Comparison of ENCODE assay signal across 9 cellular contexts in the genomic region with DNA sequence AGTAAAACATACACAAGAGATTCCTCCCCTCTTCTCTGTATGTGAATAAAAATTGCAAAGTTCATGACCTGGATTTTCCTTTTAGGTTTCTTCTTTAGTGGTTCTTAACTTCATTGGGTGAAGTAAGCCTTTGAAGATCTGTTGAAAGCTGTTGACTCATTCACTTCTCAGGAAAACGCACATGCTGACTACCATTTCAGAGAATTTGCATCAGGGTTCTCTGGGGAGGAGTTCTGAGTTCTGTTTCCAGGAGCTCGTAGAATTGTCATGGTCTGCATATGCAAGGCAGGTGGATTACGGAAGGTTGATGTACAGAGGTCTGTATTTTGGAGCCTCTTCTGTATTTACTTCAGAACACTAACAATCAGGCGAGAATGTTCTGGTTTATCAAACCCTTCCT. TPM values are rescaled to one million over a fixed set of nuclear protein-coding genes. Genes with fewer than 3 reads are reported as not detected.
DNase-seq lines count a peak whose midpoint lies in the region; ATAC-seq and TF ChIP-seq lines count a peak whose summit lies in the region.
"Had no signal": no experiment of that assay in that cellular context is flagged by ENCODE, and none has a peak within 500 bp of the region (broad histone marks: within the 10 kb centered on the region; RNA-seq: fewer than 3 reads in every experiment).

No MANE protein-coding gene starts in this region.

- H3K4me1 ChIP-seq in GM23248 (ENCODE audit: insufficient read depth) (peaks cover 18% of the 10 kb centered on the region), lower lobe of right lung (peaks cover 16% of the 10 kb centered on the region)

- TF ChIP-seq CTCF in foreskin fibroblast (IDR thresholded peaks at IDR 0.05; ENCODE audit: low read depth, low read length) (no peak), lower lobe of right lung (IDR thresholded peaks at IDR 0.05) (no peak)

- H3K27me3 ChIP-seq in GM23248 (replicated peaks; ENCODE audit: insufficient read depth): peaks cover 30% of the 10 kb centered on the region
- H3K27me3 ChIP-seq in lower lobe of right lung (ENCODE audit: low read depth): peaks cover 28% of the 10 kb centered on the region

- H3K36me3 ChIP-seq in GM23248 (ENCODE audit: low read depth) (no peaks in the 10 kb centered on the region), lower lobe of right lung (no peaks in the 10 kb centered on the region)
- H3K36me3 ChIP-seq: sigmoid colon had no signal

- no peak for ATAC-seq in lower lobe of right lung

- H3K4me3 ChIP-seq in GM23248: no peak overlapping the region
- no peak overlapping the region for H3K4me3 ChIP-seq in foreskin fibroblast (ENCODE audit: low read depth in 1 of 2, low read length in 2 of 2)
- no peak overlapping the region for H3K4me3 ChIP-seq in lower lobe of right lung
- H3K4me3 ChIP-seq: sigmoid colon had no signal

- H3F3A ChIP-seq in GM23248 (ENCODE audit: insufficient read depth): peaks cover 16% of the 10 kb centered on the region

- DNase-seq in A172 (ENCODE audit: low spot score): peak; percentile 25
- DNase-seq in GM23248: peak; percentile 86
- DNase-seq in activated CD4-positive, alpha-beta T cell treated with anti-CD3 and anti-CD28 coated beads for 48 hours: peak; percentile 66
- DNase-seq in foreskin fibroblast: peak; percentile 69 to 86
- DNase-seq in NCI-H2196 (lab: John Stamatoyannopoulos, UW; ENCODE audit: unreplicated experiment): no peak
- DNase-seq in NOMO-1 treated with DMSO at 0.1 percent for 48 hours (lab: John Stamatoyannopoulos, UW; ENCODE audit: unreplicated experiment): no peak
- no peak for DNase-seq in NCI-H2081 (lab: John Stamatoyannopoulos, UW)
- no peak for DNase-seq in lower lobe of right lung
- DNase-seq: sigmoid colon had no signal

- 50 to 51% methylated on average over 4 of the region's 4 CpGs for WGBS in GM23248 (ENCODE audit: low coverage in 1 of 2, low lambda C conversion rate in 2 of 2, missing lambda C conversion rate in 2 of 2), 2 experiments

- no peaks in the 10 kb centered on the region for H4K20me1 ChIP-seq in GM23248 (ENCODE audit: insufficient read depth)

- H2AFZ ChIP-seq in GM23248: no peak overlapping the region

- H3K4me2 ChIP-seq in GM23248 (ENCODE audit: unreplicated experiment): no peak overlapping the region

- intact Hi-C loops in lower lobe of right lung (cut with DNase I): no loop called here

- in situ Hi-C loops in GM23248 (cut with MboI): no loop called here

- H3K9me3 ChIP-seq in GM23248 (ENCODE audit: low read depth) (no peaks in the 10 kb centered on the region), lower lobe of right lung (no peaks in the 10 kb centered on the region)
- H3K9me3 ChIP-seq: sigmoid colon had no signal

- no peaks in the 10 kb centered on the region for H3K79me2 ChIP-seq in GM23248 (ENCODE audit: insufficient read depth)

- H3K27ac ChIP-seq in GM23248 (no peak overlapping the region), lower lobe of right lung (no peak overlapping the region)
- H3K27ac ChIP-seq: sigmoid colon had no signal

- no peaks in the 10 kb centered on the region for H3K9me2 ChIP-seq in GM23248 (ENCODE audit: insufficient read depth)

- H3K9ac ChIP-seq in GM23248: no peak overlapping the region

RNA-seq across cellular contexts. Expression of gene SLC26A4, which starts 1.0 kb away (rescaled TPM):
- total RNA-seq in A172 (2014; rRNA removed; shearing (Covaris generic)): 0.02 TPM in 1 of 2 replicates, not detected in the other
- total RNA-seq in GM23248 (2014; rRNA removed; shearing (Covaris generic)): 0.25 and 0.43 TPM in 2 replicates
- 0.10 and 0.24 TPM in 2 replicates for polyA plus RNA-seq in GM23248 (2016; fragmentation: Nextera tagmentation; extraction: Ambion mirVana)
- 1.0 TPM for total RNA-seq in lower lobe of right lung

Comparison
In these comparisons a context has a peak if more than half of its experiments do, and no peak if none do; other contexts are left out.
1. DNase-seq: peak in A172 (single experiment), GM23248 (single experiment), activated CD4-positive, alpha-beta T cell treated with anti-CD3 and anti-CD28 coated beads for 48 hours (single experiment) and foreskin fibroblast (2 of 2); none in NCI-H2196 (single experiment), NOMO-1 treated with DMSO at 0.1 percent for 48 hours (single experiment), NCI-H2081 (0 of 2) and lower lobe of right lung (single experiment).